ENCODE assay signal across 1 cellular context in genomic region chr19:42433503-42434260, GRCh38.
TF ChIP-seq lines count a peak whose summit lies in the region.

No MANE protein-coding gene starts in this region.

TF ChIP-seq in GM12878, 131 proteins besides CTCF, POLR2A, EP300 and RAD21 (continued from another document and continues in another):
- no peak for TF ChIP-seq HSF1 (IDR thresholded peaks at IDR 0.05; ENCODE audit: low read depth, low read length)
- TF ChIP-seq MTA2 (IDR thresholded peaks at IDR 0.05; ENCODE audit: low read depth), result no peak
- no peak for TF ChIP-seq JUND (IDR thresholded peaks at IDR 0.05; ENCODE audit: low read depth, low read length)
- TF ChIP-seq YY1 (IDR thresholded peaks at IDR 0.05; ENCODE audit: low read depth, low read length), result peak; percentile 51; the same call in 1 of the 2 replicates
- no peak for TF ChIP-seq POU2F2 (IDR thresholded peaks at IDR 0.05; ENCODE audit: borderline replicate concordance, low read depth, low read length)
- no peak for TF ChIP-seq TCF12 (IDR thresholded peaks at IDR 0.05; ENCODE audit: low read depth, low read length)
- 0 out of 2 replicates have a peak, but pooled peaks have one; percentile 18 for TF ChIP-seq HCFC1 (IDR thresholded peaks at IDR 0.05; ENCODE audit: low read length)
- TF ChIP-seq CHD2 (IDR thresholded peaks at IDR 0.05; ENCODE audit: borderline replicate concordance, low read depth, low read length), result no peak
- no peak for TF ChIP-seq ZNF207 (IDR thresholded peaks at IDR 0.05; ENCODE audit: borderline replicate concordance)
- no peak for TF ChIP-seq MAX (IDR thresholded peaks at IDR 0.05; ENCODE audit: low read depth, low read length)
- no peak for TF ChIP-seq POLR2AphosphoS5 (IDR thresholded peaks at IDR 0.05; ENCODE audit: low read length)
- TF ChIP-seq SMAD5 (IDR thresholded peaks at IDR 0.05; ENCODE audit: low read depth), result no peak
- peak; percentile 39; the same call in 1 of the 2 replicates for TF ChIP-seq ATF7 (IDR thresholded peaks at IDR 0.05; ENCODE audit: low read depth)
- TF ChIP-seq ZSCAN29 (IDR thresholded peaks at IDR 0.05), result no peak
- TF ChIP-seq SKIL (IDR thresholded peaks at IDR 0.05; ENCODE audit: low read depth, poor library complexity, severe bottlenecking), result no peak
- TF ChIP-seq GATAD2B (conservative IDR thresholded peaks at IDR 0.05; ENCODE audit: low read depth), result 0 out of 2 replicates have a peak, but pooled peaks have one; percentile 24
- no peak for TF ChIP-seq HDAC6 (IDR thresholded peaks at IDR 0.05; ENCODE audit: unreplicated experiment)
- TF ChIP-seq PKNOX1 (IDR thresholded peaks at IDR 0.05), result no peak
- no peak for TF ChIP-seq IRF5 (IDR thresholded peaks at IDR 0.05; ENCODE audit: borderline replicate concordance)
- TF ChIP-seq USF2 (IDR thresholded peaks at IDR 0.05; ENCODE audit: borderline replicate concordance, low read depth, low read length), result no peak
- TF ChIP-seq CUX1 (IDR thresholded peaks at IDR 0.05; ENCODE audit: insufficient replicate concordance, low read depth, low read length), result no peak
- TF ChIP-seq BACH1 (IDR thresholded peaks at IDR 0.05; ENCODE audit: borderline replicate concordance), result no peak
- TF ChIP-seq RBBP5 (conservative IDR thresholded peaks at IDR 0.05), result no peak
- TF ChIP-seq MYC (IDR thresholded peaks at IDR 0.05; ENCODE audit: insufficient read depth, insufficient read length, insufficient replicate concordance, low read length, severe bottlenecking), result no peak
- no peak for TF ChIP-seq ZNF217 (IDR thresholded peaks at IDR 0.05)
- peak; percentile 61 for TF ChIP-seq SMC3 (IDR thresholded peaks at IDR 0.05; ENCODE audit: borderline replicate concordance, low read length)
- TF ChIP-seq HDGF (IDR thresholded peaks at IDR 0.05), result no peak
- TF ChIP-seq CREM (IDR thresholded peaks at IDR 0.05; ENCODE audit: low read depth), result no peak
- no peak for TF ChIP-seq SIN3A (IDR thresholded peaks at IDR 0.05; ENCODE audit: low read depth, low read length)
- TF ChIP-seq BRCA1 (IDR thresholded peaks at IDR 0.05; ENCODE audit: low read depth, low read length), result no peak
- no peak for TF ChIP-seq ASH2L (IDR thresholded peaks at IDR 0.05; ENCODE audit: borderline replicate concordance, low read depth)
- peak; percentile 17 for TF ChIP-seq RELA (IDR thresholded peaks at IDR 0.05; ENCODE audit: borderline replicate concordance, partially characterized antibody)
- no peak for TF ChIP-seq NFYA (IDR thresholded peaks at IDR 0.05; ENCODE audit: borderline replicate concordance, low read depth, low read length)
- no peak for TF ChIP-seq MYB (IDR thresholded peaks at IDR 0.05; ENCODE audit: borderline replicate concordance, low read depth, low read length)
- no peak for TF ChIP-seq ETV6 (conservative IDR thresholded peaks at IDR 0.05 in 1 of 2, IDR thresholded peaks at IDR 0.05 in 1 of 2; ENCODE audit: borderline replicate concordance in 1 of 2, low read depth in 1 of 2)
- no peak for TF ChIP-seq HDAC2 (IDR thresholded peaks at IDR 0.05)
- peak; percentile 48; the same call in 1 of the 2 replicates for TF ChIP-seq IKZF1 (conservative IDR thresholded peaks at IDR 0.05)
- TF ChIP-seq TCF7 (IDR thresholded peaks at IDR 0.05; ENCODE audit: borderline replicate concordance), result no peak
- TF ChIP-seq E2F4 (IDR thresholded peaks at IDR 0.05; ENCODE audit: low read depth, low read length), result no peak
- no peak for TF ChIP-seq ZNF592 (IDR thresholded peaks at IDR 0.05)
